1 cellular context compared by ENCODE assay signal in genomic region chr6:25907475-25908014, GRCh38.
TF ChIP-seq lines count a peak whose summit lies in the region.

No MANE protein-coding gene starts in this region.

TF ChIP-seq in HepG2, 621 proteins besides CTCF, POLR2A, EP300 and RAD21 (continued from another document and continues in another):
- TF ChIP-seq ZNF646 (CRISPR knock-in tag; IDR thresholded peaks at IDR 0.05) = no peak
- TF ChIP-seq ZNF274 (CRISPR knock-in tag; IDR thresholded peaks at IDR 0.05) = no peak; the same call in 1 of the 2 replicates
- TF ChIP-seq KAT7 (CRISPR knock-in tag; IDR thresholded peaks at IDR 0.05; ENCODE audit: borderline replicate concordance) = no peak
- no peak for TF ChIP-seq REXO4 (CRISPR knock-in tag; IDR thresholded peaks at IDR 0.05; ENCODE audit: borderline replicate concordance)
- peak; percentile 65; the same call in 1 of the 2 replicates for TF ChIP-seq ZMYM4 (CRISPR knock-in tag; IDR thresholded peaks at IDR 0.05)
- TF ChIP-seq ISX (CRISPR knock-in tag; conservative IDR thresholded peaks at IDR 0.05) = no peak
- no peak for TF ChIP-seq ZNF441 (CRISPR knock-in tag; IDR thresholded peaks at IDR 0.05; ENCODE audit: borderline replicate concordance)
- no peak for TF ChIP-seq ZBTB4 (CRISPR knock-in tag; IDR thresholded peaks at IDR 0.05; ENCODE audit: borderline replicate concordance)
- peak; percentile 89 for TF ChIP-seq ERF (CRISPR knock-in tag; IDR thresholded peaks at IDR 0.05)
- TF ChIP-seq SKI (IDR thresholded peaks at IDR 0.05; ENCODE audit: partially characterized antibody) = no peak
- TF ChIP-seq ATF4 (CRISPR knock-in tag; IDR thresholded peaks at IDR 0.05) = peak in 1 of 2 experiments; percentile 99; a peak in 2 of 4 replicates
- no peak for TF ChIP-seq ZSCAN12 (CRISPR knock-in tag; IDR thresholded peaks at IDR 0.05)
- peak; percentile 38; the same call in 1 of the 2 replicates for TF ChIP-seq ZMYM3 (CRISPR knock-in tag; IDR thresholded peaks at IDR 0.05)
- TF ChIP-seq DRAP1 (CRISPR knock-in tag; IDR thresholded peaks at IDR 0.05) = peak; percentile 62; the same call in 1 of the 2 replicates
- no peak for TF ChIP-seq NR1H2 (CRISPR knock-in tag; IDR thresholded peaks at IDR 0.05; ENCODE audit: borderline replicate concordance, low read depth)
- TF ChIP-seq POLR2AphosphoS2 (IDR thresholded peaks at IDR 0.05; ENCODE audit: low read depth, low read length) = no peak
- TF ChIP-seq ZBTB49 (CRISPR knock-in tag; IDR thresholded peaks at IDR 0.05; ENCODE audit: borderline replicate concordance) = no peak
- TF ChIP-seq RCOR2 (CRISPR knock-in tag; IDR thresholded peaks at IDR 0.05) = peak; percentile 97
- peak; percentile 97 for TF ChIP-seq ZNF710 (CRISPR knock-in tag; IDR thresholded peaks at IDR 0.05; ENCODE audit: borderline replicate concordance)
- TF ChIP-seq PHB2 (IDR thresholded peaks at IDR 0.05; ENCODE audit: partially characterized antibody) = no peak
- peak; percentile 86; the same call in 1 of the 2 replicates for TF ChIP-seq GATA4 (IDR thresholded peaks at IDR 0.05; ENCODE audit: borderline replicate concordance, low read depth)
- peak; percentile 57 for TF ChIP-seq GATAD1 (CRISPR knock-in tag; IDR thresholded peaks at IDR 0.05)
- peak; percentile 72 for TF ChIP-seq ZSCAN25 (CRISPR knock-in tag; IDR thresholded peaks at IDR 0.05)
- TF ChIP-seq ZNF383 (CRISPR knock-in tag; IDR thresholded peaks at IDR 0.05; ENCODE audit: borderline replicate concordance) = no peak
- TF ChIP-seq CEBPG (CRISPR knock-in tag; IDR thresholded peaks at IDR 0.05) = peak; percentile 87
- TF ChIP-seq GLMP (CRISPR knock-in tag; IDR thresholded peaks at IDR 0.05; ENCODE audit: borderline replicate concordance) = no peak
- no peak for TF ChIP-seq MTERF4 (CRISPR knock-in tag; IDR thresholded peaks at IDR 0.05)
- no peak for TF ChIP-seq SMC3 (IDR thresholded peaks at IDR 0.05; ENCODE audit: low read length)
- TF ChIP-seq ZNF75D (CRISPR knock-in tag; IDR thresholded peaks at IDR 0.05; ENCODE audit: borderline replicate concordance) = no peak
- TF ChIP-seq ZNF275 (CRISPR knock-in tag; IDR thresholded peaks at IDR 0.05; ENCODE audit: borderline replicate concordance) = no peak
- TF ChIP-seq JUNB (CRISPR knock-in tag; IDR thresholded peaks at IDR 0.05; ENCODE audit: borderline replicate concordance) = no peak
- TF ChIP-seq ZNF687 (CRISPR knock-in tag; IDR thresholded peaks at IDR 0.05) = no peak
